Comparison of ENCODE assay signal across 3 cellular contexts in the genomic region with DNA sequence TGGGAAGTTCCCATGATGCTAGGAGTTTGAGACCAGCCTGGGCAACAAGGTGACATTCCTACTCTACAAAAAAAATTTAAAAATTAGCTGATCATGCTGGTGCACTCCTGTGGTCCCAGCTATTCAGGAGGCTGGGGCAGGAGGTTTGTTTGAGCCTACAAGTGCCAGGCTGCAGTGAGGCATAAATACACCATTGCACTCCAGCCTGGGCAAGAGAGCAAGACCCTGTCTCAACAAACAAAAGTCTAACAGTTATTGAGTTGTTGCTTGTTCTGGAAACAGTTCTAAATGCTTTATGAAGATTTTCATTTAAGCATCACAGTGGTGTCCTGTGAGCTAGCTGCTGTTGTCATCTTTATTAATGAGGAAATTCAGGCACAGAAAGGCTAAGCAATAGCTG. TPM values are rescaled to one million over a fixed set of nuclear protein-coding genes. Genes with fewer than 3 reads are reported as not detected.
"Had no signal": no experiment of that assay in that cellular context is flagged by ENCODE, and none has a peak within 500 bp of the region (broad histone marks: within the 10 kb centered on the region; RNA-seq: fewer than 3 reads in every experiment).

No MANE protein-coding gene starts in this region.

RNA-seq across cellular contexts. Expression of gene ANKRD18B, which starts 4.0 kb away (rescaled TPM):
- total RNA-seq: esophagus muscularis mucosa, fibroblast of villous mesenchyme, frontal cortex had no signal
